In genomic region chr3:113839551-113839950, GRCh38 we compare ENCODE assay signal across 9 cellular contexts. TPM values are rescaled to one million over a fixed set of nuclear protein-coding genes. Genes with fewer than 3 reads are reported as not detected.
DNase-seq lines count a peak whose midpoint lies in the region; ATAC-seq and TF ChIP-seq lines count a peak whose summit lies in the region.
"Had no signal": no experiment of that assay in that cellular context is flagged by ENCODE, and none has a peak within 500 bp of the region (broad histone marks: within the 10 kb centered on the region; RNA-seq: fewer than 3 reads in every experiment).

No MANE protein-coding gene starts in this region.

- H3K4me1 Mint-ChIP-seq in CD8-positive, alpha-beta memory T cell = peaks cover 8 to 11% (median 9%) of the 10 kb centered on the region in 3 donors
- peaks cover 7 to 8% of the 10 kb centered on the region in 2 donors for H3K4me1 Mint-ChIP-seq in natural killer cell

- DNase-seq in CD8-positive, alpha-beta memory T cell = no peak
- DNase-seq in MG63 (no peak), coronary artery (ENCODE audit: low spot score) (no peak), natural killer cell (no peak), T-helper 9 cell (no peak), upper lobe of right lung (no peak), NCI-H1436 treated with DMSO at 0.1 percent for 48 hours (lab: John Stamatoyannopoulos, UW) (no peak)
- DNase-seq in effector CD4-positive, alpha-beta T cell = no peak
- DNase-seq: NCI-H2029 treated with DMSO at 0.1 percent for 48 hours had no signal

- H3K36me3 ChIP-seq in CD8-positive, alpha-beta memory T cell (ENCODE audit: insufficient read depth, low read length) = no peaks in the 10 kb centered on the region
- H3K36me3 ChIP-seq in MG63 = no peaks in the 10 kb centered on the region
- no peaks in the 10 kb centered on the region for H3K36me3 ChIP-seq in upper lobe of right lung

- H3K4me1 ChIP-seq in CD8-positive, alpha-beta memory T cell (ENCODE audit: insufficient read depth, low read length) = peaks cover 4% of the 10 kb centered on the region
- H3K4me1 ChIP-seq in upper lobe of right lung = no peaks in the 10 kb centered on the region

- peak overlapping the region; percentile 51 to 85 (median 80) for H3K4me3 Mint-ChIP-seq in CD8-positive, alpha-beta memory T cell
- peak overlapping the region; percentile 87 for H3K4me3 Mint-ChIP-seq in natural killer cell

- no peak overlapping the region for H3K4me3 ChIP-seq in CD8-positive, alpha-beta memory T cell (ENCODE audit: low read length)
- peak overlapping the region; percentile 54; the same call in 1 of the 2 replicates for H3K4me3 ChIP-seq in MG63
- peak overlapping the region; percentile 73 for H3K4me3 ChIP-seq in coronary artery
- no peak overlapping the region for H3K4me3 ChIP-seq in upper lobe of right lung

- H3K9me3 ChIP-seq in CD8-positive, alpha-beta memory T cell (ENCODE audit: low read length) = no peaks in the 10 kb centered on the region
- H3K9me3 ChIP-seq in MG63 (no peaks in the 10 kb centered on the region), upper lobe of right lung (no peaks in the 10 kb centered on the region)

- no peaks in the 10 kb centered on the region for H3K9me3 Mint-ChIP-seq in CD8-positive, alpha-beta memory T cell
- no peaks in the 10 kb centered on the region for H3K9me3 Mint-ChIP-seq in natural killer cell

- no peak overlapping the region for H3K27ac ChIP-seq in CD8-positive, alpha-beta memory T cell (ENCODE audit: low read depth, low read length)
- H3K27ac ChIP-seq in coronary artery (no peak overlapping the region), upper lobe of right lung (no peak overlapping the region)

- CTCF ChIA-PET in CD8-positive, alpha-beta memory T cell (lab: Charles Lee) = interaction anchor here (1.0 to 2.3 kb wide), 5 partner anchors 8 to 104 kb away, joined by 3 to 15 read pairs (median 4); no protein-coding TSS in a partner anchor

- TF ChIP-seq CTCF in coronary artery (IDR thresholded peaks at IDR 0.05) = no peak
- TF ChIP-seq CTCF in natural killer cell (IDR thresholded peaks at IDR 0.05) = no peak
- TF ChIP-seq CTCF in upper lobe of right lung (IDR thresholded peaks at IDR 0.05) = no peak

- POLR2A ChIA-PET in CD8-positive, alpha-beta memory T cell (lab: Charles Lee) = no interaction called here

- no peak for ATAC-seq in natural killer cell
- no peak for ATAC-seq in upper lobe of right lung

- no peaks in the 10 kb centered on the region for H3K36me3 Mint-ChIP-seq in CD8-positive, alpha-beta memory T cell
- no peaks in the 10 kb centered on the region for H3K36me3 Mint-ChIP-seq in natural killer cell

- no peaks in the 10 kb centered on the region for H3K27me3 ChIP-seq in CD8-positive, alpha-beta memory T cell (ENCODE audit: insufficient read depth, low read length, poor library complexity, severe bottlenecking)
- H3K27me3 ChIP-seq in MG63 (no peaks in the 10 kb centered on the region), upper lobe of right lung (no peaks in the 10 kb centered on the region)

- peaks cover 1 to 3% of the 10 kb centered on the region in 2 donors for H3K27me3 Mint-ChIP-seq in CD8-positive, alpha-beta memory T cell
- H3K27me3 Mint-ChIP-seq in natural killer cell (ENCODE audit: low read depth in 2 of 2) = peaks cover 0 to 2% of the 10 kb centered on the region in 2 donors

- H3K27ac Mint-ChIP-seq in CD8-positive, alpha-beta memory T cell = peak overlapping the region in 1 of 8 donors; percentile 26
- no peak overlapping the region for H3K27ac Mint-ChIP-seq in natural killer cell

- intact Hi-C loops in natural killer cell (cut with micrococcal nuclease) = loop anchor here (2.0 kb wide), 1 partner anchor 103 kb away; no protein-coding TSS in a partner anchor
- intact Hi-C loops in upper lobe of right lung (cut with DNase I) = no loop called here

RNA-seq across cellular contexts. Expression of gene GRAMD1C, which starts 1.0 kb away (rescaled TPM):
- total RNA-seq in CD8-positive, alpha-beta memory T cell = under 1 TPM; 0.47 to 0.81 TPM
- 0.68 TPM for polyA plus RNA-seq in CD8-positive, alpha-beta memory T cell
- 1.8 and 2.5 TPM in 2 replicates for total RNA-seq in MG63 (2014; rRNA removed; shearing (Covaris generic); ENCODE audit: low replicate concordance)
- total RNA-seq in natural killer cell (1 to 10 TPM; 2.7 to 3.9 (median 3.6) TPM), upper lobe of right lung (6.4 TPM)

Comparison
In these comparisons a context has a peak if more than half of its experiments do, and no peak if none do; other contexts are left out.
1. H3K4me3 ChIP-seq: peak in MG63 (single experiment) and coronary artery (single experiment); none in CD8-positive, alpha-beta memory T cell (single experiment) and upper lobe of right lung (single experiment).